Comparison of ENCODE assay signal across 11 cellular contexts in the genomic region with DNA sequence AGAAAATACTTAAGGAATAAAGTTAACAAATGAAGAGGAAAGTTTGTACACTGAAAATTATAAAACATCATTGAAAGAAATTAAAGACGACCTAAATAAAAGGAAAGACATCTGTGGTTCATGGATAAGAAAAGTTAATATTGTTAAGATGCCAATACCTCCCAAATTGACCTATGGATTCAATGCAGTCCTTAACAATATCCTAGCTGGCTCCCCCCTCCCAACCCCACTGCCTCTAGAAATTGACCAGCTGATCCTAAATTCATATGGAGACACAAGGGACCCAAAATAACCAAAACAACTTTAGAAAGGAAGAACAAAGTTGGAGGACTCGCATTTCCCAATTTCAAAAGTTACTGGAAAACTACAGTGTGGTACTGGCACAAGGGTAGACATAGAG.
"Had no signal": no experiment of that assay in that cellular context is flagged by ENCODE, and none has a peak within 500 bp of the region (broad histone marks: within the 10 kb centered on the region; RNA-seq: fewer than 3 reads in every experiment).

No MANE protein-coding gene starts in this region.

- H3K9ac ChIP-seq: GM23248 had no signal

- H3K4me2 ChIP-seq: GM23338 had no signal

- H3K36me3 ChIP-seq: HAP-1 had no signal

- H3K27ac ChIP-seq: GM23248 had no signal

- ATAC-seq: GM23338, HCT116 had no signal

- FAIRE-seq: H1, H54 had no signal

- H3K4me3 ChIP-seq: GM23248, GM23338, HAP-1 had no signal

- DNase-seq: GM23248, GOT3, H7, H9, HCEC 1CT, HFFc6 had no signal

- H3K4me1 ChIP-seq: HAP-1 had no signal
